In genomic region chr7:6482743-6483119, GRCh38 we compare ENCODE assay signal across 8 cellular contexts.
DNase-seq lines count a peak whose midpoint lies in the region; ATAC-seq and TF ChIP-seq lines count a peak whose summit lies in the region.

No MANE protein-coding gene starts in this region.

- H3K4me3 ChIP-seq in SU-DHL-6 (ENCODE audit: insufficient read depth, low read length, poor library complexity, severe bottlenecking): peak overlapping the region; percentile 94
- peak overlapping the region; percentile 96 for H3K4me3 ChIP-seq in foreskin fibroblast (ENCODE audit: low read depth in 1 of 2, low read length in 2 of 2)
- peak overlapping the region; percentile 88 for H3K4me3 ChIP-seq in skeletal muscle cell (ENCODE audit: low read depth, low read length)

- DNase-seq in foreskin fibroblast: no peak
- no peak for DNase-seq in skeletal muscle cell (ENCODE audit: low read depth)
- DNase-seq in amygdala (lab: John Stamatoyannopoulos, UW): no peak
- no peak for DNase-seq in NCI-H345 treated with DMSO at 0.1 percent for 48 hours (lab: John Stamatoyannopoulos, UW; ENCODE audit: unreplicated experiment)
- DNase-seq in NCI-H1930 (lab: John Stamatoyannopoulos, UW): no peak

- no peaks in the 10 kb centered on the region for H3K9me3 ChIP-seq in SU-DHL-6 (ENCODE audit: insufficient read depth, low read length)

- H3K4me2 ChIP-seq in SU-DHL-6 (ENCODE audit: low read depth, low read length, poor library complexity, severe bottlenecking): peak overlapping the region; percentile 83

- no peak overlapping the region for H3K27ac ChIP-seq in SU-DHL-6 (ENCODE audit: low read depth, low read length)

- ATAC-seq in GM18909 (IDR thresholded peaks at IDR 0.05; ENCODE audit: poor library complexity, unreplicated experiment): peak; percentile 2
- no peak for ATAC-seq in HG03139 (IDR thresholded peaks at IDR 0.05; ENCODE audit: unreplicated experiment)

- no peaks in the 10 kb centered on the region for H3K27me3 ChIP-seq in SU-DHL-6 (ENCODE audit: low read length)

- H2AFZ ChIP-seq in SU-DHL-6 (ENCODE audit: low read depth, low read length, severe bottlenecking): no peak overlapping the region

- H3K9ac ChIP-seq in SU-DHL-6 (ENCODE audit: low read length): peak overlapping the region; percentile 94

- peaks cover 6% of the 10 kb centered on the region; the same call in 1 of the 2 replicates for H3K36me3 ChIP-seq in SU-DHL-6 (ENCODE audit: low read length)

- no peak for TF ChIP-seq CTCF in SU-DHL-6 (IDR thresholded peaks at IDR 0.05; ENCODE audit: insufficient read depth, low read length, poor library complexity, severe bottlenecking)
- no peak for TF ChIP-seq CTCF in foreskin fibroblast (IDR thresholded peaks at IDR 0.05; ENCODE audit: low read depth, low read length)

- peaks cover 6% of the 10 kb centered on the region; the same call in 1 of the 2 replicates for H4K20me1 ChIP-seq in SU-DHL-6 (ENCODE audit: low read depth, low read length)

- H3K9me2 ChIP-seq in SU-DHL-6 (replicated peaks; ENCODE audit: insufficient read depth, low read length): no peaks in the 10 kb centered on the region

- peaks cover 61% of the 10 kb centered on the region for H3K79me2 ChIP-seq in SU-DHL-6 (ENCODE audit: insufficient read depth, low read length)

- H3F3A ChIP-seq in SU-DHL-6 (ENCODE audit: insufficient read depth): no peaks in the 10 kb centered on the region
